ENCODE assay signal across 26 cellular contexts in the genomic region with DNA sequence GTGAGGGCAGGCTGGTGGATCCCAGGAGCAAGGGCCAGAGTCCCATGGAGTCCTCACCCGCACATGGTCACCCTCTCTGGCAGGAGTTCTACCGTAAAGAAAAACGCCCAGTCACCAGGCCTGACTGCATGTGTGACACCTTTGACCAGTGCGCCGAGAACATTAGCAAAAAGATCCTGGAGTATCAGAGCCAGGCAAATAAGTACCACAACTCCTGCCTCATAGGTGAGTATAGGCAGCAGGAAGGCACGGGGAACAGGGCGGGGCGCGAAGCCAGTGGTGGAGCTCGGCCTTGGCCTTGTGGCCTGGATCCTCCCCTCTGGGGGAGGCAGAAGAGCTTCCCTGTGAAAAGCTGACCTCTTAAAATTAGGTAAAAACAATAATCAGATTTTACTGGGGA.
"Had no signal": no experiment of that assay in that cellular context is flagged by ENCODE, and none has a peak within 500 bp of the region (broad histone marks: within the 10 kb centered on the region; RNA-seq: fewer than 3 reads in every experiment).

No MANE protein-coding gene starts in this region.

- H3K27ac ChIP-seq: foreskin keratinocyte, left lung, stomach, suprapubic skin, tibial nerve had no signal

- H3K9me3 ChIP-seq: suprapubic skin had no signal

- H3K27me3 Mint-ChIP-seq: activated naive CD8-positive, alpha-beta T cell treated with anti-CD3 and anti-CD28 coated beads, Interleukin-2, amount 10 ng/mL, durations not matched to agents 7 days and 5 days; naive thymus-derived CD4-positive, alpha-beta T cell; stimulated activated memory B cell treated with anti-CD40 and anti-IgM and Interleukin-4, amounts not matched to agents 10 μg/mL and 1 μg/mL and 100 μg/mL, for 72 hours had no signal

- H3K4me3 ChIP-seq: left lung, lung, smooth muscle cell, stomach, suprapubic skin, tibial nerve had no signal

- H3K27ac Mint-ChIP-seq: activated naive CD4-positive, alpha-beta T cell treated with anti-CD3 and anti-CD28 coated beads for 36 hours; activated naive CD8-positive, alpha-beta T cell treated with anti-CD3 and anti-CD28 coated beads, Interleukin-2, amount 10 ng/mL, durations not matched to agents 7 days and 5 days; naive thymus-derived CD4-positive, alpha-beta T cell; stimulated activated memory B cell treated with anti-CD40 and anti-IgM and Interleukin-4, amounts not matched to agents 10 μg/mL and 1 μg/mL and 100 μg/mL, for 72 hours had no signal

- H3K27me3 ChIP-seq: foreskin keratinocyte, left lung, stomach, suprapubic skin, tibial nerve had no signal

- H3K4me2 ChIP-seq: smooth muscle cell had no signal

- H3K4me1 Mint-ChIP-seq: neural crest cell had no signal

- FAIRE-seq: bronchial epithelial cell, urothelium cell line had no signal

- ATAC-seq: foreskin keratinocyte; left lung; naive thymus-derived CD4-positive, alpha-beta T cell; sciatic nerve; stimulated activated memory B cell treated with anti-CD40 and anti-IgM and Interleukin-4, amounts not matched to agents 10 μg/mL and 1 μg/mL and 100 μg/mL, for 72 hours had no signal

- H3K9me3 Mint-ChIP-seq: activated naive CD8-positive, alpha-beta T cell treated with anti-CD3 and anti-CD28 coated beads, Interleukin-2, amount 10 ng/mL, durations not matched to agents 7 days and 5 days had no signal

- H3K4me1 ChIP-seq: foreskin keratinocyte, left lung, stomach, suprapubic skin, tibial nerve had no signal

- H3K4me3 Mint-ChIP-seq: activated naive CD4-positive, alpha-beta T cell treated with anti-CD3 and anti-CD28 coated beads for 36 hours; activated naive CD8-positive, alpha-beta T cell treated with anti-CD3 and anti-CD28 coated beads, Interleukin-2, amount 10 ng/mL, durations not matched to agents 7 days and 5 days; naive thymus-derived CD4-positive, alpha-beta T cell; neural crest cell; stimulated activated memory B cell treated with anti-CD40 and anti-IgM and Interleukin-4, amounts not matched to agents 10 μg/mL and 1 μg/mL and 100 μg/mL, for 72 hours had no signal

- DNase-seq: activated CD4-positive, alpha-beta T cell treated with anti-CD3 and anti-CD28 coated beads for 4 hours; activated CD4-positive, alpha-beta T cell treated with anti-CD3 and anti-CD28 coated beads, Interleukin-2, amount 50 U/mL, for 48 hours; activated CD4-positive, CD25-positive, alpha-beta regulatory T cell; activated naive CD4-positive, alpha-beta T cell treated with anti-CD3 and anti-CD28 coated beads for 36 hours; activated naive CD8-positive, alpha-beta T cell treated with anti-CD3 and anti-CD28 coated beads, Interleukin-2, amount 10 ng/mL, durations not matched to agents 7 days and 5 days; activated T-cell treated with anti-CD3 and anti-CD28 coated beads, Interleukin-2, amount 50 U/mL, for 48 hours; amniotic stem cell; cerebellar nuclear complex; effector CD4-positive, alpha-beta T cell; erythroblast; foreskin keratinocyte; naive thymus-derived CD4-positive, alpha-beta T cell; posterior cingulate gyrus; stimulated activated CD4-positive, alpha-beta T cell treated with anti-CD3 and anti-CD28 coated beads, Interleukin-15, amount 100 ng/mL, for 24 hours; stomach; T1000 had no signal
